In the genomic region with DNA sequence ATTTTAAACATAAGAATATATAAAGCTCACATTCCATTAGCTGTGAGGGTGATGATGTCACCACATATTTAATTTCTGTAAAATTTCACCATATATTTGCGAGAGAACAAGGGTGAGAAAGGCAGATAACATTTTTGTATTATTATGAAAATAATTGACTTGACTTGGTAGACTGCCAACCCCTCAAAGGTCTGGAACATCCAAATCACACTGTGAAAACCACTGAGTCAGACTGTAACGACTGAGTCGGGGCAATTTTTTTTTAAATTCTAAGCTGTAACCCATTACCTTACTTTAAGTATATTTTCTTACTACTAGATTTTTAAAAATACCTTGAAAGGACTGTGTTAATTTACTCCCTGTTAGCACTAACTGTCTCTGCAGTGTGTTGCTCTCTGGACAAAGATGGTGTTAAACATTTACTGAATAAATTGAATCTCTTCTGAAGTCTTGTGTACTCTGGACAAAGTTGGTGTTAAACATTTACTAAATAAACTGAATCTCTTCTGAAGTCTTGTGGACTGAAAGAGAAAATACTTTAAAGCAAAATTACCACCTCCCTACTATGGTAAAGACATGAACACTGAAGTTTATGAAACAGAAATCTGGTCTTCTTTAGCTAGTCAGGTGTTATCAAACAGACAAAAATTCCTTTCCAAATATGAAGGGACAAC, we compare ENCODE assay signal across 12 cellular contexts. TPM values are rescaled to one million over a fixed set of nuclear protein-coding genes. Genes with fewer than 3 reads are reported as not detected.
DNase-seq lines count a peak whose midpoint lies in the region; ATAC-seq, FAIRE-seq and TF ChIP-seq lines count a peak whose summit lies in the region.
"Had no signal": no experiment of that assay in that cellular context is flagged by ENCODE, and none has a peak within 500 bp of the region (broad histone marks: within the 10 kb centered on the region; RNA-seq: fewer than 3 reads in every experiment).

No MANE protein-coding gene starts in this region.

- H2AFZ ChIP-seq in MM.1S (ENCODE audit: low read length), result no peak overlapping the region

- no peak overlapping the region for H3K9ac ChIP-seq in MM.1S (ENCODE audit: low read length)

- H3F3A ChIP-seq in MM.1S (ENCODE audit: insufficient read depth, low read length), result no peaks in the 10 kb centered on the region

- no peak overlapping the region for H3K27ac ChIP-seq in esophagus squamous epithelium
- no peak overlapping the region for H3K27ac ChIP-seq in MM.1S (ENCODE audit: low read length)

- no peak for TF ChIP-seq POLR2A in esophagus squamous epithelium (IDR thresholded peaks at IDR 0.05)

- no peaks in the 10 kb centered on the region for H3K36me3 ChIP-seq in esophagus squamous epithelium
- H3K36me3 ChIP-seq in MM.1S (replicated peaks; ENCODE audit: insufficient read depth, low read length), result no peaks in the 10 kb centered on the region
- H3K36me3 ChIP-seq: MG63 had no signal

- H3K9me2 ChIP-seq in MM.1S (replicated peaks; ENCODE audit: insufficient read depth, low read length), result no peaks in the 10 kb centered on the region

- H3K27me3 ChIP-seq in esophagus squamous epithelium (no peaks in the 10 kb centered on the region), MM.1S (replicated peaks; ENCODE audit: insufficient read depth, low read length) (no peaks in the 10 kb centered on the region)
- H3K27me3 ChIP-seq: MG63 had no signal

- FAIRE-seq in RCC 7860 (lab: Jason Lieb, UNC) (peak; percentile 96), D721Med (lab: Jason Lieb, UNC) (no peak)

- DNase-seq in RCC 7860 (ENCODE audit: low spot score) (peak; percentile 70), left kidney (ENCODE audit: low read depth, low spot score) (peak; percentile 48), esophagus squamous epithelium (lab: John Stamatoyannopoulos, UW) (no peak), cortex of kidney (lab: John Stamatoyannopoulos, UW) (no peak), MM.1S (no peak), D721Med (ENCODE audit: insufficient read length, low spot score) (no peak)
- DNase-seq: activated CD8-positive, alpha-beta T cell treated with anti-CD3 and anti-CD28 coated beads for 36 hours; COR-L47; MG63 had no signal

- 25 to 43% methylated on average over 3 of the region's 3 CpGs for WGBS in esophagus squamous epithelium, 2 donors

- H3K4me3 ChIP-seq in esophagus squamous epithelium, result no peak overlapping the region
- H3K4me3 ChIP-seq in MM.1S (ENCODE audit: low read length), result no peak overlapping the region
- H3K4me3 ChIP-seq: MG63 had no signal

- H4K20me1 ChIP-seq in MM.1S (ENCODE audit: insufficient read depth, low read length), result no peaks in the 10 kb centered on the region

- no peak overlapping the region for H3K4me2 ChIP-seq in MM.1S (ENCODE audit: low read depth, low read length)

- H3K4me1 ChIP-seq in esophagus squamous epithelium, result peaks cover 11 to 54% (median 15%) of the 10 kb centered on the region in 3 donors
- peaks cover 5% of the 10 kb centered on the region; the same call in 1 of the 2 replicates for H3K4me1 ChIP-seq in MM.1S (ENCODE audit: low read length)

- H3K79me2 ChIP-seq in MM.1S (ENCODE audit: low read length), result peaks cover 81% of the 10 kb centered on the region

- TF ChIP-seq CTCF in esophagus squamous epithelium (IDR thresholded peaks at IDR 0.05) (no peak), MM.1S (IDR thresholded peaks at IDR 0.05; ENCODE audit: low read length) (no peak), D721Med (IDR thresholded peaks at IDR 0.05; ENCODE audit: insufficient read depth, missing control alignments) (no peak)

- intact Hi-C loops in esophagus squamous epithelium (cut with DNase I), result no loop called here

- H3K9me3 ChIP-seq in esophagus squamous epithelium, result no peaks in the 10 kb centered on the region
- no peaks in the 10 kb centered on the region for H3K9me3 ChIP-seq in MM.1S (replicated peaks; ENCODE audit: insufficient read depth, low read length)
- H3K9me3 ChIP-seq: MG63 had no signal

- ATAC-seq in GM18520 (IDR thresholded peaks at IDR 0.05; ENCODE audit: unreplicated experiment) (peak; percentile 34), HG02588 (IDR thresholded peaks at IDR 0.05; ENCODE audit: unreplicated experiment) (peak; percentile 47)
- ATAC-seq: activated CD8-positive, alpha-beta T cell treated with anti-CD3 and anti-CD28 coated beads for 36 hours; stimulated activated memory B cell treated with anti-CD40 and anti-IgM and Interleukin-4, amounts not matched to agents 10 μg/mL and 1 μg/mL and 100 μg/mL, for 72 hours had no signal

RNA-seq across cellular contexts. Expression of a gene that starts 14.1 kb away (rescaled TPM):
- total RNA-seq in esophagus squamous epithelium, result 10 to 100 TPM; 28.1 to 39.2 (median 32.9) TPM

Comparison
In these comparisons a context has a peak if more than half of its experiments do, and no peak if none do; other contexts are left out.
1. DNase-seq: peak in RCC 7860 (single experiment) and left kidney (single experiment); none in esophagus squamous epithelium (single experiment), cortex of kidney (single experiment), MM.1S (single experiment) and D721Med (single experiment).